Comparison of ENCODE assay signal across 10 cellular contexts in the genomic region with DNA sequence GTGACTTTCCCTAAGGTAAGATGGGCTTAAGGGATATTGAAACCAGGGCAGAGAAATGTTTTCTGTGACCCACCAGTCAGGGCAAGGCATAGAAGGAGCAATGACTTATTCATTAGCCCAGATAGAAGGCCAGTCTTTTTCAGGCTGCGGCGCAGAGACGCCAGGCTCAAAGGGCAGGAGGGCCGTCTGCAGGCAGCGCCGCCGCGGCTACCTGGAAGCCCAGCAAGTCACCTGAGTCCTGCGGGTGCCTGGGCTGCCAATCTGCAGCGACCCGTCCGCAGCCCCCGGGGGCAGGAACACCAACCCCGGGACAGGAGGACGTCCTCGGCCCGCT. TPM values are rescaled to one million over a fixed set of nuclear protein-coding genes. Genes with fewer than 3 reads are reported as not detected.
A peak's percentile ranks its signal among the peaks of the same experiment; 100 is the strongest.
DNase-seq lines count a peak whose midpoint lies in the region; ATAC-seq and TF ChIP-seq lines count a peak whose summit lies in the region.
"Had no signal": no experiment of that assay in that cellular context is flagged by ENCODE, and none has a peak within 500 bp of the region (broad histone marks: within the 10 kb centered on the region; RNA-seq: fewer than 3 reads in every experiment).

No MANE protein-coding gene starts in this region.

- dilution Hi-C loops in IMR-90 (cut with HindIII; ENCODE audit: low sequenced_read_pairs, unreplicated experiment), result no loop called here

- no peaks in the 10 kb centered on the region for H3K9me3 ChIP-seq in IMR-90 (ENCODE audit: control insufficient read depth, insufficient read depth, low read length)
- no peaks in the 10 kb centered on the region for H3K9me3 ChIP-seq in neural cell (ENCODE audit: low read length)

- H3K27ac ChIP-seq in IMR-90 (ENCODE audit: insufficient read depth, low read length) (no peak overlapping the region), neural cell (ENCODE audit: low read length) (no peak overlapping the region)

- H3K14ac ChIP-seq in IMR-90 (replicated peaks; ENCODE audit: low read depth, low read length), result no peak overlapping the region

- H2BK20ac ChIP-seq in IMR-90 (ENCODE audit: low read depth, low read length), result no peak overlapping the region

- H3K9me1 ChIP-seq in IMR-90 (ENCODE audit: insufficient read depth, low read length), result no peaks in the 10 kb centered on the region

- no peak overlapping the region for H2BK5ac ChIP-seq in IMR-90 (ENCODE audit: low read depth, low read length, poor library complexity, severe bottlenecking)

- TF ChIP-seq CTCF in AG04449 (IDR thresholded peaks at IDR 0.05; ENCODE audit: insufficient read depth, low read length, missing control alignments) (no peak), IMR-90 (conservative IDR thresholded peaks at IDR 0.05; ENCODE audit: low read depth, low read length) (no peak), endothelial cell (IDR thresholded peaks at IDR 0.05; ENCODE audit: unreplicated experiment) (no peak), neural cell (IDR thresholded peaks at IDR 0.05; ENCODE audit: poor library complexity, severe bottlenecking) (no peak)

- POLR2A ChIA-PET in AG04449 (lab: Yijun Ruan, JAX), result no interaction called here
- POLR2A ChIA-PET in IMR-90 (lab: Charles Lee; ENCODE audit: unreplicated experiment), result no interaction called here

- DNase-seq in AG04449 (ENCODE audit: low read depth, low spot score) (no peak), IMR-90 (no peak), endothelial cell (ENCODE audit: low spot score) (no peak), glomerular visceral epithelial cell (ENCODE audit: extremely low spot score) (no peak), NCI-H146 (lab: John Stamatoyannopoulos, UW) (no peak)
- no peak for DNase-seq in stimulated activated CD4-positive, alpha-beta T cell treated with anti-CD3 and anti-CD28 coated beads, Interleukin-4, amount 100 ng/mL, for 1 hour
- DNase-seq: Kasumi-1, naive B cell had no signal

- H3K4ac ChIP-seq in IMR-90 (ENCODE audit: low read depth, low read length), result no peak overlapping the region

- in situ Hi-C loops in IMR-90 (cut with MboI; ENCODE audit: low sequenced_read_pairs), result no loop called here

- H3K4me3 Mint-ChIP-seq in endothelial cell (ENCODE audit: unreplicated experiment), result peak overlapping the region; percentile 85

- H4K8ac ChIP-seq in IMR-90 (ENCODE audit: low read depth in 2 of 2, low read length in 2 of 2), result no peak overlapping the region

- H3K27ac Mint-ChIP-seq in endothelial cell (ENCODE audit: unreplicated experiment), result no peak overlapping the region

- no peak for TF ChIP-seq POLR2A in IMR-90 (IDR thresholded peaks at IDR 0.05; ENCODE audit: low read depth, low read length)

- intact Hi-C loops in IMR-90 (cut with micrococcal nuclease), result no loop called here

- H3K9me2 ChIP-seq in neural cell (ENCODE audit: insufficient read depth, low read length), result no peaks in the 10 kb centered on the region

- ATAC-seq in IMR-90 (ENCODE audit: low read depth) (no peak), HG03439 (IDR thresholded peaks at IDR 0.05; ENCODE audit: unreplicated experiment) (no peak)

- WGBS in IMR-90 (ENCODE audit: extremely low coverage in 2 of 2, insufficient read length in 1 of 2), 2 experiments, result 3% methylated on average over 10 of the region's 17 CpGs; no CpG with 5 or more reads in 1 of the 2 experiments

- H3K9ac ChIP-seq in IMR-90 (ENCODE audit: low read depth, low read length), result no peak overlapping the region
- H3K9ac ChIP-seq in neural cell (ENCODE audit: low read length), result peak overlapping the region; percentile 64

- no peaks in the 10 kb centered on the region for H3K79me1 ChIP-seq in IMR-90 (ENCODE audit: low read depth in 1 of 2, low read length in 2 of 2)

- H3K18ac ChIP-seq in IMR-90 (ENCODE audit: low read depth, low read length), result no peak overlapping the region

- H3K36me3 ChIP-seq in IMR-90 (ENCODE audit: control insufficient read depth, insufficient read depth, low read length) (no peaks in the 10 kb centered on the region), neural cell (ENCODE audit: insufficient read depth, low read length) (no peaks in the 10 kb centered on the region)

- H3K4me3 ChIP-seq in AG04449 (ENCODE audit: low read depth, low read length) (peak overlapping the region; percentile 27), IMR-90 (ENCODE audit: insufficient read depth, low read depth, low read length) (0 out of 2 replicates have a peak overlapping the region, but pooled peaks have one; percentile 35), neural cell (ENCODE audit: low read length) (peak overlapping the region; percentile 92)

- H3K27me3 ChIP-seq in IMR-90 (ENCODE audit: control insufficient read depth, insufficient read depth, low read length) (peaks cover 45% of the 10 kb centered on the region), neural cell (ENCODE audit: insufficient read depth, low read depth, low read length) (peaks cover 43% of the 10 kb centered on the region)

- no peaks in the 10 kb centered on the region for H3K4me1 ChIP-seq in IMR-90 (ENCODE audit: control insufficient read depth, insufficient read depth, low read length)

- H2AK9ac ChIP-seq in IMR-90 (replicated peaks; ENCODE audit: low read depth, low read length, poor library complexity), result no peak overlapping the region

- H3K4me1 Mint-ChIP-seq in endothelial cell (ENCODE audit: unreplicated experiment), result peaks cover 2% of the 10 kb centered on the region

- peak overlapping the region; percentile 80 for H2AFZ ChIP-seq in IMR-90 (replicated peaks; ENCODE audit: low read length, poor library complexity)
- H2AFZ ChIP-seq in neural cell (ENCODE audit: low read depth, low read length), result peak overlapping the region; percentile 30

- no peak overlapping the region for H4K91ac ChIP-seq in IMR-90 (ENCODE audit: insufficient read depth, low read depth, low read length)

- peak overlapping the region; percentile 67; the same call in 1 of the 2 replicates for H3K4me2 ChIP-seq in IMR-90 (ENCODE audit: low read depth, low read length)
- peak overlapping the region; percentile 59 for H3K4me2 ChIP-seq in neural cell (ENCODE audit: low read length)

- TF ChIP-seq RAD21 in IMR-90 (IDR thresholded peaks at IDR 0.05; ENCODE audit: low read length) (no peak), neural cell (conservative IDR thresholded peaks at IDR 0.05) (no peak)

- H4K20me1 ChIP-seq in IMR-90 (ENCODE audit: insufficient read depth, low read length) (no peaks in the 10 kb centered on the region), neural cell (ENCODE audit: insufficient read depth) (no peaks in the 10 kb centered on the region)

- H3F3A ChIP-seq in neural cell (ENCODE audit: insufficient read depth, low read length, poor library complexity, severe bottlenecking), result no peaks in the 10 kb centered on the region

- no peak overlapping the region for H2AK5ac ChIP-seq in IMR-90 (ENCODE audit: low read depth, low read length)

- H3K9me3 Mint-ChIP-seq in endothelial cell (ENCODE audit: unreplicated experiment), result no peaks in the 10 kb centered on the region

- no peak overlapping the region for H2BK120ac ChIP-seq in IMR-90 (ENCODE audit: low read depth, low read length)

- H4K5ac ChIP-seq in IMR-90 (ENCODE audit: low read depth, low read length), result no peak overlapping the region

- no peak overlapping the region for H3K56ac ChIP-seq in IMR-90 (ENCODE audit: extremely low read depth, insufficient read depth, low read length)

- no peaks in the 10 kb centered on the region for H3K79me2 ChIP-seq in neural cell (replicated peaks; ENCODE audit: insufficient read depth, low read length)

- TF ChIP-seq EP300 in neural cell (conservative IDR thresholded peaks at IDR 0.05; ENCODE audit: poor library complexity, severe bottlenecking), result no peak

- peaks cover 3% of the 10 kb centered on the region for H3K36me3 Mint-ChIP-seq in endothelial cell (ENCODE audit: low read depth, unreplicated experiment)

- CTCF ChIA-PET in AG04449 (lab: Yijun Ruan, JAX) (no interaction called here), IMR-90 (lab: Yijun Ruan, JAX) (no interaction called here)

- no peak overlapping the region for H3K23ac ChIP-seq in IMR-90 (ENCODE audit: low read depth, low read length)

- peaks cover 10% of the 10 kb centered on the region for H3K27me3 Mint-ChIP-seq in endothelial cell (ENCODE audit: unreplicated experiment)

- no peak overlapping the region for H2BK15ac ChIP-seq in IMR-90 (ENCODE audit: low read depth, low read length)

- no TSS peak for BruUV-seq in IMR-90 (replicated peaks; lab: Mats Ljungman, UMichigan)

TF ChIP-seq in IMR-90, 13 proteins besides CTCF, POLR2A, EP300 and RAD21 (continues in another document):
- TF ChIP-seq NFE2L2 (IDR thresholded peaks at IDR 0.05; ENCODE audit: low read depth, low read length), result no peak
- TF ChIP-seq, protein P1, sequence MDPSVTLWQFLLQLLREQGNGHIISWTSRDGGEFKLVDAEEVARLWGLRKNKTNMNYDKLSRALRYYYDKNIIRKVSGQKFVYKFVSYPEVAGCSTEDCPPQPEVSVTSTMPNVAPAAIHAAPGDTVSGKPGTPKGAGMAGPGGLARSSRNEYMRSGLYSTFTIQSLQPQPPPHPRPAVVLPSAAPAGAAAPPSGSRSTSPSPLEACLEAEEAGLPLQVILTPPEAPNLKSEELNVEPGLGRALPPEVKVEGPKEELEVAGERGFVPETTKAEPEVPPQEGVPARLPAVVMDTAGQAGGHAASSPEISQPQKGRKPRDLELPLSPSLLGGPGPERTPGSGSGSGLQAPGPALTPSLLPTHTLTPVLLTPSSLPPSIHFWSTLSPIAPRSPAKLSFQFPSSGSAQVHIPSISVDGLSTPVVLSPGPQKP (IDR thresholded peaks at IDR 0.05; ENCODE audit: borderline replicate concordance, low read depth, low read length), result no peak
- TF ChIP-seq BHLHE40 (IDR thresholded peaks at IDR 0.05; ENCODE audit: low read depth, low read length), result no peak

TF ChIP-seq in neural cell, 6 proteins besides CTCF, POLR2A, EP300 and RAD21 (continues in another document):
- TF ChIP-seq EZH2 (IDR thresholded peaks at IDR 0.05; ENCODE audit: borderline replicate concordance, insufficient read depth, low read length, poor library complexity, severe bottlenecking) (no peak), SMC3 (conservative IDR thresholded peaks at IDR 0.05; ENCODE audit: poor library complexity) (no peak), TAF1 (IDR thresholded peaks at IDR 0.05; ENCODE audit: low read depth) (no peak)

RNA-seq across cellular contexts. Expression of gene SH3GL2, which starts 0.3 kb away (rescaled TPM):
- total RNA-seq in IMR-90 (2012; rRNA removed) (under 0.01 TPM in 1 of 2 replicates, not detected in the other), endothelial cell (ENCODE audit: unreplicated experiment) (1.6 TPM)
- polyA plus RNA-seq in IMR-90 (2012; rRNA removed) (0.05 TPM in 1 of 2 replicates, not detected in the other), neural cell (13.5 and 20.1 TPM in 2 replicates)
- polyA plus RNA-seq in IMR-90 (2012; cell fraction: cytosol; rRNA removed), result 0.01 and 0.04 TPM in 2 replicates
- 0.07 TPM in 1 of 2 replicates, not detected in the other for polyA plus RNA-seq in IMR-90 (2012; cell fraction: nucleus; rRNA removed; ENCODE audit: low replicate concordance)
- 13.9 and 14.4 TPM in 2 replicates for polyA minus RNA-seq in neural cell

Comparison
In these comparisons a context has a peak if more than half of its experiments do, and no peak if none do; other contexts are left out.
1. H3K4me3 ChIP-seq: peak in every context shown above with its lines; median percentile 92 in neural cell; 35 in IMR-90; 27 in AG04449.